Comparison of ENCODE assay signal across 19 cellular contexts in the genomic region with DNA sequence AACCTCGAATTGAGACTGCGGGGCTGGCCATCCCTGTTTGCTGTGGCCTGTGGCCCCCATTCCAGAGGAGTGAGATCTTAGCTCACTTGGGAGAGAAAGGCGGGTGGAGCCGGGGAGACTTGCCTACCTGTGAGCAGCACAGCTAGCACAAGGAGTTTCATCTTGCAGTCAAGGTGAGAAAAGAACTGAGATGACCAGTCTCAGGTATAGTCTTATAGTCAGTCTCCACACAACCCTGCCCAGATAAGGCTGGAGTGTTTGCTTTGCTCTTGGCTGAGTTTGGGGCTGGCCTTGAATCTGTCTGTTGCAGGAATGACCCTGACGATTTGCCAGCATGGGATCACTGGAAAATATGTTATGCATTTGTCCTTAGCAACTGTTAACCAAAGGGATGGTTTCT. TPM values are rescaled to one million over a fixed set of nuclear protein-coding genes. Genes with fewer than 3 reads are reported as not detected.
DNase-seq lines count a peak whose midpoint lies in the region; ATAC-seq and TF ChIP-seq lines count a peak whose summit lies in the region.
"Had no signal": no experiment of that assay in that cellular context is flagged by ENCODE, and none has a peak within 500 bp of the region (broad histone marks: within the 10 kb centered on the region; RNA-seq: fewer than 3 reads in every experiment).

TSS of gene PLA2G1B (minus strand) at position 187 of the 400 bp plus-strand sequence. CDS start at position 161, 26 bp downstream.

- intact Hi-C loops in left lung (cut with DNase I) = no loop called here
- intact Hi-C loops in Caco-2 (cut with micrococcal nuclease; ENCODE audit: unreplicated experiment) = loop anchor here (5.0 kb wide), 1 partner anchor 255 kb away; the partner anchor contains the start of gene POP5

- TF ChIP-seq CTCF in left lung (IDR thresholded peaks at IDR 0.05) (no peak), parathyroid adenoma (IDR thresholded peaks at IDR 0.05) (no peak), Caco-2 (IDR thresholded peaks at IDR 0.05; ENCODE audit: insufficient read depth in 1 of 2, low read depth in 1 of 2, low read length in 1 of 2, severe bottlenecking in 1 of 2, unreplicated experiment in 1 of 2) (no peak)

- no peak within 1 kb of the TSS for H3K4me3 Mint-ChIP-seq in Caco-2 (ENCODE audit: unreplicated experiment)

- peak within 1 kb of the TSS; percentile 42 for H2AFZ ChIP-seq in parathyroid adenoma
- H2AFZ ChIP-seq: GM23248 had no signal

- H3K9me3 ChIP-seq in left lung (no peaks in the 10 kb centered on the region), parathyroid adenoma (ENCODE audit: control insufficient read depth, low read length) (no peaks in the 10 kb centered on the region), Caco-2 (no peaks in the 10 kb centered on the region)
- H3K9me3 ChIP-seq: SJCRH30 had no signal

- no peak within 1 kb of the TSS for H3K27ac Mint-ChIP-seq in Caco-2 (ENCODE audit: unreplicated experiment)

- no peak within 1 kb of the TSS for H3K27ac ChIP-seq in adipose tissue (ENCODE audit: low read depth, low read length)
- no peak within 1 kb of the TSS for H3K27ac ChIP-seq in left lung
- no peak within 1 kb of the TSS for H3K27ac ChIP-seq in parathyroid adenoma
- H3K27ac ChIP-seq: GM23248, SJCRH30 had no signal

- H3K27me3 ChIP-seq in left lung (no peaks in the 10 kb centered on the region), parathyroid adenoma (ENCODE audit: control insufficient read depth, insufficient read depth, low read length) (no peaks in the 10 kb centered on the region), Caco-2 (replicated peaks; ENCODE audit: control insufficient read depth, insufficient read depth, low read length) (no peaks in the 10 kb centered on the region)
- H3K27me3 ChIP-seq: SJCRH30 had no signal

- 38 to 78% (median 70%) methylated on average over 5 of the region's 5 CpGs for WGBS in adipose tissue, 3 donors

- ATAC-seq in left lung = peak; percentile 80
- ATAC-seq: HCT116, K562 had no signal

- peaks cover 3 to 12% of the 10 kb centered on the region in 2 donors for H3K4me1 ChIP-seq in left lung
- H3K4me1 ChIP-seq in parathyroid adenoma = no peaks in the 10 kb centered on the region
- H3K4me1 ChIP-seq in Caco-2 = no peaks in the 10 kb centered on the region
- H3K4me1 ChIP-seq: SJCRH30 had no signal

- no peak within 1 kb of the TSS for H3K4me2 ChIP-seq in parathyroid adenoma (ENCODE audit: low read length)

- H3K4me3 ChIP-seq in left lung (no peak within 1 kb of the TSS), parathyroid adenoma (ENCODE audit: low read depth, low read length) (no peak within 1 kb of the TSS), Caco-2 (ENCODE audit: low read depth, low read length) (no peak within 1 kb of the TSS)
- H3K4me3 ChIP-seq: GM23248, K562, SJCRH30 had no signal

- CTCF ChIA-PET in Caco-2 (lab: Charles Lee) = interaction anchor here (0.6 kb wide), 2 partner anchors 103 to 258 kb away, joined by 3 read pairs; no protein-coding TSS in a partner anchor

- H3K9me3 Mint-ChIP-seq in Caco-2 (ENCODE audit: unreplicated experiment) = no peaks in the 10 kb centered on the region

- no peak within 1 kb of the TSS for H3K9ac ChIP-seq in parathyroid adenoma
- H3K9ac ChIP-seq: GM23248 had no signal

- no peaks in the 10 kb centered on the region for H3K79me2 ChIP-seq in parathyroid adenoma

- H3K36me3 ChIP-seq in left lung (no peaks in the 10 kb centered on the region), parathyroid adenoma (ENCODE audit: control insufficient read depth, insufficient read depth, low read length) (no peaks in the 10 kb centered on the region), Caco-2 (ENCODE audit: control insufficient read depth, insufficient read depth, low read length) (no peaks in the 10 kb centered on the region)
- H3K36me3 ChIP-seq: SJCRH30 had no signal

- POLR2A ChIA-PET in Caco-2 (lab: Charles Lee) = no interaction called here

- H3K36me3 Mint-ChIP-seq in Caco-2 (ENCODE audit: insufficient read depth, unreplicated experiment) = no peaks in the 10 kb centered on the region

- H3K4me1 Mint-ChIP-seq in Caco-2 (ENCODE audit: low read depth, unreplicated experiment) = peaks cover 7% of the 10 kb centered on the region

- no TSS peak for BruUV-seq in Caco-2 (replicated peaks; lab: Mats Ljungman, UMichigan)

- no peaks in the 10 kb centered on the region for H3K27me3 Mint-ChIP-seq in Caco-2 (ENCODE audit: insufficient read depth, unreplicated experiment)

- DNase-seq in left lung = peak in 1 of 2 donors; percentile 48
- no peak for DNase-seq in Caco-2
- no peak for DNase-seq in MV-4-11 (lab: John Stamatoyannopoulos, UW)
- DNase-seq in amniotic stem cell (lab: John Stamatoyannopoulos, UW) = no peak
- no peak for DNase-seq in occipital lobe (lab: John Stamatoyannopoulos, UW)
- DNase-seq: DMS79; GM23248; NCI-H1417; NCI-H187 treated with DMSO at 0.1 percent for 48 hours; NCI-H345; NCI-H526; NK-92 treated with Interleukin-12 subunit alpha and Interleukin-12 subunit beta, amount 100 ng/mL, for 24 hours; RPMI8226; SJCRH30 had no signal

RNA-seq across cellular contexts. Expression of gene PLA2G1B, which starts in this region (rescaled TPM):
- over 10,000 TPM in 1 of 3 donors, 10 to 100 TPM in 1, 1 to 10 TPM in 1; 2.3 to 10,835 (median 11.8) TPM for polyA plus RNA-seq in adipose tissue
- total RNA-seq in left lung (10 to 100 TPM in 1 of 2 donors, 1 to 10 TPM in 1; 4.7 to 76.9 TPM), Caco-2 (2022) (not detected in 2 replicates), occipital lobe (not detected)
- total RNA-seq: G401, GM23248, SJCRH30 had no signal
- polyA plus RNA-seq: GM23248, K562 had no signal
